ENCODE assay signal across 8 cellular contexts in the genomic region with DNA sequence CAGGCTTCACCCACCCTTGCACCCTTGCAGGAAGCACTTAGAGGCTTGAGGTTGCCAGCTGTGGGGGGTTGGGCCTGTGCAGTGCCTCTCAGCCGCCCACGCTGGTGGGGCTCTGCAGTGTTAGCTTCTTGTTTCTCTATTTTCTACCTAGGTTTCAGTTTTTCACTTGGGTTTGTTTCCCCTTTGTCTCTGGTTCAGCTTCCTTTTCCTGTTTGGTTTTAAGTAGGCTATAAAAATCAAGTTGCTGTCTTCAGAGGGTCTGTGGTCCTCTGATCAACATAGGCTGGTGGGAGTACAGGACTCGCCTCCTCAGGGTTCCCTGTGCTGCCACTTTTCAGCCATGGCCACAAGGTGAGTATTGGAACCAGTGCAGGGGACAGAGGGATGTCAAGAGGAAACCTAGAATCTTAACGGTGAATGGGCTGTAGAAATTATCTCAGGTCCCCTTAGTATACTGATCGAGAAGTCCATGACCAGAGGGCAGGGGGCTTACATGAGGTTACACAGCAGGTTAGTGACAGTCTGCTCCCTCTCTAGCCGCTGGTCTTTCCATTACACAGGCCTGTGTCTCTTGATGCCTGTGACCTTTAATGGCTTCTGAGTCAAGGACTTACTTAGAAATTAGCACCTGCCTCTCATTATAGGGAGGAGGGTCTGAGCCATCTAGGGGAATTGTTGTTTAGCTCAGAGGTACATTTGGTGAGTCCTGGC. TPM values are rescaled to one million over a fixed set of nuclear protein-coding genes. Genes with fewer than 3 reads are reported as not detected.
A peak's percentile ranks its signal among the peaks of the same experiment; 100 is the strongest.
DNase-seq lines count a peak whose midpoint lies in the region; ATAC-seq, FAIRE-seq and TF ChIP-seq lines count a peak whose summit lies in the region.

A gene with protein sequence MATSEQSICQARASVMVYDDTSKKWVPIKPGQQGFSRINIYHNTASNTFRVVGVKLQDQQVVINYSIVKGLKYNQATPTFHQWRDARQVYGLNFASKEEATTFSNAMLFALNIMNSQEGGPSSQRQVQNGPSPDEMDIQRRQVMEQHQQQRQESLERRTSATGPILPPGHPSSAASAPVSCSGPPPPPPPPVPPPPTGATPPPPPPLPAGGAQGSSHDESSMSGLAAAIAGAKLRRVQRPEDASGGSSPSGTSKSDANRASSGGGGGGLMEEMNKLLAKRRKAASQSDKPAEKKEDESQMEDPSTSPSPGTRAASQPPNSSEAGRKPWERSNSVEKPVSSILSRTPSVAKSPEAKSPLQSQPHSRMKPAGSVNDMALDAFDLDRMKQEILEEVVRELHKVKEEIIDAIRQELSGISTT (plus strand): TSS at position 262 of the 711 bp plus-strand sequence. CDS start 79 bp downstream, at position 341.

- no peaks in the 10 kb centered on the region for H3K9me3 Mint-ChIP-seq in T-helper 1 cell treated with Interleukin-12 subunit alpha and Interleukin-12 subunit beta and Interleukin-4 antibody, amounts not matched to agents 30 μg/mL and 1 μg/mL, for 36 hours
- H3K9me3 Mint-ChIP-seq in mesothelial cell of epicardium, result peaks cover 4% of the 10 kb centered on the region

- no TSS peak for BruUV-seq in K562 (replicated peaks; lab: Mats Ljungman, UMichigan)

- no peaks in the 10 kb centered on the region for H3K27me3 ChIP-seq in K562 (ENCODE audit: control insufficient read depth in 2 of 2, insufficient read depth in 2 of 2, low read length in 2 of 2)
- H3K27me3 ChIP-seq in HAP-1 (ENCODE audit: low read depth), result no peaks in the 10 kb centered on the region

- H3K9me1 ChIP-seq in K562 (ENCODE audit: control insufficient read depth, insufficient read depth, low read length), result no peaks in the 10 kb centered on the region

- ATAC-seq in GM19035 (IDR thresholded peaks at IDR 0.05; ENCODE audit: unreplicated experiment) (peak; percentile 44), HG03097 (IDR thresholded peaks at IDR 0.05; ENCODE audit: low FRiP score, unreplicated experiment) (peak; percentile 47), K562 (peak; percentile 7)

- no peak for TF ChIP-seq EP300 in K562 (IDR thresholded peaks at IDR 0.05; ENCODE audit: low read length)

- POLR2A ChIA-PET in K562 (lab: Yijun Ruan, JAX), result interaction anchor here (0.6 to 1.6 kb wide), 3 partner anchors 10 to 33 kb away, joined by 3 to 6 read pairs (median 5); no protein-coding TSS in a partner anchor

- DNase-seq in K562 (ENCODE audit: extremely low read depth in 1 of 4, low spot score in 3 of 4) (peak in 1 of 4 experiments; percentile 25), mesothelial cell of epicardium (ENCODE audit: low spot score in 2 of 2, unreplicated experiment in 2 of 2) (no peak), HAP-1 (ENCODE audit: low spot score in 2 of 2) (no peak), NCI-H69 (lab: John Stamatoyannopoulos, UW) (no peak)
- peak; percentile 75 to 89 for DNase-seq in stimulated activated CD8-positive, alpha-beta memory T cell treated with anti-CD3 and anti-CD28 coated beads, Interleukin-7, amount 100 ng/mL, for 48 hours (ENCODE audit: extremely low read depth in 1 of 2, low read depth in 1 of 2)

- H3K9ac ChIP-seq in K562 (ENCODE audit: insufficient read depth in 1 of 2, low read depth in 2 of 2, low read length in 2 of 2), result peak within 1 kb of the TSS; percentile 58 to 73; a peak in 3 of 4 replicates

- peak within 1 kb of the TSS; percentile 93 for H3K4me3 Mint-ChIP-seq in T-helper 1 cell treated with Interleukin-12 subunit alpha and Interleukin-12 subunit beta and Interleukin-4 antibody, amounts not matched to agents 30 μg/mL and 1 μg/mL, for 36 hours
- H3K4me3 Mint-ChIP-seq in mesothelial cell of epicardium, result no peak within 1 kb of the TSS

- no peaks in the 10 kb centered on the region for H3K27me3 Mint-ChIP-seq in T-helper 1 cell treated with Interleukin-12 subunit alpha and Interleukin-12 subunit beta and Interleukin-4 antibody, amounts not matched to agents 30 μg/mL and 1 μg/mL, for 36 hours (ENCODE audit: low read depth)
- no peaks in the 10 kb centered on the region for H3K27me3 Mint-ChIP-seq in mesothelial cell of epicardium (ENCODE audit: low read depth)

- H3K9me3 ChIP-seq in K562 (replicated peaks; ENCODE audit: control insufficient read depth, insufficient read depth, low read depth, low read length), result no peaks in the 10 kb centered on the region
- H3K9me3 ChIP-seq in HAP-1, result no peaks in the 10 kb centered on the region

- 52% methylated on average over 4 of the region's 6 CpGs for WGBS in K562 (ENCODE audit: insufficient coverage, low coverage, missing lambda C conversion rate)

- no peak for TF ChIP-seq RAD21 in K562 (CRISPR knock-in tag; conservative IDR thresholded peaks at IDR 0.05 in 1 of 2, IDR thresholded peaks at IDR 0.05 in 1 of 2)

- peaks cover 25 to 72% of the 10 kb centered on the region in 2 experiments for H3K4me1 ChIP-seq in K562 (replicated peaks in 1 of 2; ENCODE audit: control insufficient read depth in 2 of 2, insufficient read depth in 2 of 2, low read length in 2 of 2)
- H3K4me1 ChIP-seq in HAP-1, result no peaks in the 10 kb centered on the region

- H3K4me1 Mint-ChIP-seq in T-helper 1 cell treated with Interleukin-12 subunit alpha and Interleukin-12 subunit beta and Interleukin-4 antibody, amounts not matched to agents 30 μg/mL and 1 μg/mL, for 36 hours (ENCODE audit: low read depth), result peaks cover 54% of the 10 kb centered on the region
- peaks cover 15% of the 10 kb centered on the region for H3K4me1 Mint-ChIP-seq in mesothelial cell of epicardium

- H3K36me3 Mint-ChIP-seq in T-helper 1 cell treated with Interleukin-12 subunit alpha and Interleukin-12 subunit beta and Interleukin-4 antibody, amounts not matched to agents 30 μg/mL and 1 μg/mL, for 36 hours (ENCODE audit: low read depth), result peaks cover 39% of the 10 kb centered on the region
- no peaks in the 10 kb centered on the region for H3K36me3 Mint-ChIP-seq in mesothelial cell of epicardium

- no peaks in the 10 kb centered on the region for H4K20me1 ChIP-seq in K562 (replicated peaks; ENCODE audit: control insufficient read depth, insufficient read depth, low read length)

- H3K27ac ChIP-seq in K562 (ENCODE audit: extremely low read depth, low read depth, low read length), result peak within 1 kb of the TSS; percentile 89

- CTCF ChIA-PET in K562 (lab: Yijun Ruan, JAX; ENCODE audit: low intra/inter-chr PET ratio), result no interaction called here

- TF ChIP-seq POLR2A in K562 (conservative IDR thresholded peaks at IDR 0.05), result no peak

- peak within 1 kb of the TSS; percentile 97 for H3K27ac Mint-ChIP-seq in T-helper 1 cell treated with Interleukin-12 subunit alpha and Interleukin-12 subunit beta and Interleukin-4 antibody, amounts not matched to agents 30 μg/mL and 1 μg/mL, for 36 hours
- H3K27ac Mint-ChIP-seq in mesothelial cell of epicardium, result peak within 1 kb of the TSS; percentile 64

- H3K4me2 ChIP-seq in K562 (ENCODE audit: insufficient read depth, low read length), result peak within 1 kb of the TSS; percentile 53

- peak; percentile 15 for FAIRE-seq in K562 (lab: Jason Lieb, UNC)

- in situ Hi-C loops in K562 (cut with MboI) (no loop called here), HAP-1 (cut with MboI; ENCODE audit: low sequenced_read_pairs) (no loop called here)

- H3K36me3 ChIP-seq in K562 (ENCODE audit: control insufficient read depth, insufficient read depth, low read length), result no peaks in the 10 kb centered on the region; the same call in 2 of the 3 replicates
- no peaks in the 10 kb centered on the region for H3K36me3 ChIP-seq in HAP-1 (replicated peaks)

- H3K4me3 ChIP-seq in K562, result no peak within 1 kb of the TSS
- H3K4me3 ChIP-seq in HAP-1, result no peak within 1 kb of the TSS

- peak within 1 kb of the TSS; percentile 68 for H2AFZ ChIP-seq in K562 (ENCODE audit: low read depth, low read length)

- intact Hi-C loops in K562 (cut with micrococcal nuclease), result loop anchor here (5.0 kb wide), 2 partner anchors 83 to 172 kb away; a partner anchor contains a TSS

- peaks cover 45% of the 10 kb centered on the region for H3K79me2 ChIP-seq in K562 (ENCODE audit: control insufficient read depth, insufficient read depth, low read length)

- TF ChIP-seq CTCF in K562 (IDR thresholded peaks at IDR 0.05 in 2 of 3, conservative IDR thresholded peaks at IDR 0.05 in 1 of 3; ENCODE audit: insufficient read depth in 2 of 3, low read depth in 1 of 3, low read length in 3 of 3) (no peak), mesothelial cell of epicardium (IDR thresholded peaks at IDR 0.05; ENCODE audit: unreplicated experiment) (no peak)

RNA-seq across cellular contexts. Expression of the gene that starts here (rescaled TPM):
- total RNA-seq in K562 (2011; cell fraction: chromatin; rRNA removed; ENCODE audit: low replicate concordance), result 128 and 200 TPM in 2 replicates
- total RNA-seq in K562 (2011; cell fraction: nucleolus; rRNA removed), result 79.5 and 87.4 TPM in 2 replicates
- 91.0 and 118 TPM in 2 replicates for total RNA-seq in K562 (2011; cell fraction: nucleoplasm; rRNA removed)
- total RNA-seq in K562 (2014; rRNA removed) (23.9 and 26.3 TPM in 2 replicates), K562 (2014; rRNA removed; fragmentation: Illumina TruSeq; extraction: Trizol) (15.6 and 17.6 TPM in 2 replicates), K562 (2015; rRNA removed; fragmentation: Illumina TruSeq; extraction: Trizol) (18.2 and 18.6 TPM in 2 replicates), K562 (2021) (39.3 and 43.4 TPM in 2 replicates), mesothelial cell of epicardium (244 to 250 TPM (median 244 TPM) in 3 replicates)
- polyA plus RNA-seq in K562 (2011; rRNA removed) (29.4 and 30.4 TPM in 2 replicates), K562 (2014; fragmentation: Illumina TruSeq; extraction: Trizol) (35.0 and 36.1 TPM in 2 replicates), K562 (2014; fragmentation: Nextera tagmentation; extraction: Ambion mirVana) (1 to 10 TPM; 2.9 to 4.0 TPM), K562 (2014; rRNA removed) (28.9 and 30.8 TPM in 2 replicates)
- 24.7 and 27.8 TPM in 2 replicates for polyA plus RNA-seq in K562 (2011; cell fraction: cytosol; rRNA removed)
- polyA plus RNA-seq in K562 (2011; cell fraction: nucleus; rRNA removed), result 87.8 and 114 TPM in 2 replicates
- polyA plus RNA-seq in K562 (2012), result 33.0 and 36.9 TPM in 2 replicates
- 23.0 and 23.4 TPM in 2 replicates for polyA minus RNA-seq in K562 (2011; rRNA and poly(A)+ RNA removed)
- 16.3 and 18.9 TPM in 2 replicates for polyA minus RNA-seq in K562 (2011; cell fraction: cytosol; rRNA and poly(A)+ RNA removed)
- 28.1 and 31.0 TPM in 2 replicates for polyA minus RNA-seq in K562 (2011; cell fraction: nucleus; rRNA and poly(A)+ RNA removed)

Comparison
In these comparisons a context has a peak if more than half of its experiments do, and no peak if none do; other contexts are left out.
1. DNase-seq: peak in stimulated activated CD8-positive, alpha-beta memory T cell treated with anti-CD3 and anti-CD28 coated beads, Interleukin-7, amount 100 ng/mL, for 48 hours (2 of 2); none in mesothelial cell of epicardium (0 of 2), HAP-1 (0 of 2) and NCI-H69 (single experiment).
2. Peak in every context shown above with its lines, with median percentiles within 50 percentile points of each other: ATAC-seq.